ENCODE assay signal across 16 cellular contexts in genomic region chr4:72397314-72397713, GRCh38.
"Had no signal": no experiment of that assay in that cellular context is flagged by ENCODE, and none has a peak within 500 bp of the region (broad histone marks: within the 10 kb centered on the region; RNA-seq: fewer than 3 reads in every experiment).

No MANE protein-coding gene starts in this region.

- DNase-seq: activated CD4-positive, alpha-beta memory T cell treated with anti-CD3 and anti-CD28 coated beads, Interleukin-2, amount 10 ng/mL, durations not matched to agents 7 days and 5 days; activated CD4-positive, CD25-positive, alpha-beta regulatory T cell treated with anti-CD3 and anti-CD28 coated beads, Interleukin-2, amount 50 U/mL, for 72 hours; activated CD8-positive, alpha-beta memory T cell treated with anti-CD3 and anti-CD28 coated beads, Interleukin-2, amount 50 U/mL, for 4 hours; activated naive CD4-positive, alpha-beta T cell; activated naive CD8-positive, alpha-beta T cell treated with anti-CD3 and anti-CD28 coated beads, Interleukin-2, amount 50 U/mL, for 24 hours; central memory CD4-positive, alpha-beta T cell; cortex of kidney; effector CD8-positive, alpha-beta T cell; hypothalamus; left colon; occipital lobe; small intestine; SW 1271 had no signal

- H3K27ac ChIP-seq: epithelial cell of prostate, prostate gland, vagina had no signal

- ATAC-seq: activated naive CD8-positive, alpha-beta T cell treated with anti-CD3 and anti-CD28 coated beads, Interleukin-2, amount 50 U/mL, for 24 hours; left colon had no signal

- H3K4me1 ChIP-seq: prostate gland, vagina had no signal

- H3K4me3 ChIP-seq: prostate gland, vagina had no signal

- H3K36me3 ChIP-seq: prostate gland, vagina had no signal

- H3K9me3 ChIP-seq: prostate gland, vagina had no signal

- H3K27me3 ChIP-seq: vagina had no signal
